In genomic region chr4:158610790-158611189, GRCh38 we compare ENCODE assay signal across 11 cellular contexts.
A peak's percentile ranks its signal among the peaks of the same experiment; 100 is the strongest.
DNase-seq lines count a peak whose midpoint lies in the region; ATAC-seq and TF ChIP-seq lines count a peak whose summit lies in the region.
"Had no signal": no experiment of that assay in that cellular context is flagged by ENCODE, and none has a peak within 500 bp of the region (broad histone marks: within the 10 kb centered on the region; RNA-seq: fewer than 3 reads in every experiment).

No MANE protein-coding gene starts in this region.

- no peak for TF ChIP-seq CTCF in heart right ventricle (IDR thresholded peaks at IDR 0.05)

- intact Hi-C loops in left colon (cut with DNase I, micrococcal nuclease) (no loop called here), heart right ventricle (cut with DNase I) (loop anchor here in 2 of 10 donors (5.0 to 10.0 kb wide), 3 partner anchors 106 to 1588 kb away; no protein-coding TSS in a partner anchor), posterior cingulate gyrus (cut with DNase I) (no loop called here)

- peaks cover 0 to 14% (median 0%) of the 10 kb centered on the region in 9 donors for H3K4me1 ChIP-seq in heart right ventricle

- H3K9me3 ChIP-seq in heart right ventricle: peaks cover 0 to 15% (median 0%) of the 10 kb centered on the region in 11 donors

- H3K27ac ChIP-seq in heart right ventricle: peak overlapping the region in 1 of 10 donors; percentile 18

- no peak overlapping the region for H3K4me3 ChIP-seq in heart right ventricle

- peak; percentile 95 for ATAC-seq in GM18907 (IDR thresholded peaks at IDR 0.05; ENCODE audit: unreplicated experiment)
- ATAC-seq in HG02588 (IDR thresholded peaks at IDR 0.05; ENCODE audit: unreplicated experiment): peak; percentile 81
- peak; percentile 97 for ATAC-seq in HG03565 (IDR thresholded peaks at IDR 0.05; ENCODE audit: unreplicated experiment)
- ATAC-seq in left colon: peak; percentile 89
- no peak for ATAC-seq in heart right ventricle
- ATAC-seq: natural killer cell had no signal

- no peak for DNase-seq in left colon
- no peak for DNase-seq in GF-D8 (lab: John Stamatoyannopoulos, UW)
- DNase-seq in heart right ventricle: no peak
- no peak for DNase-seq in activated CD8-positive, alpha-beta memory T cell treated with anti-CD3 and anti-CD28 coated beads for 24 hours
- no peak for DNase-seq in posterior cingulate gyrus
- DNase-seq: activated gamma-delta T cell, KG1, natural killer cell had no signal

- H3K27me3 ChIP-seq in heart right ventricle: no peaks in the 10 kb centered on the region

- H3K36me3 ChIP-seq in heart right ventricle: no peaks in the 10 kb centered on the region

- WGBS in heart right ventricle, 2 donors: 50 to 55% methylated on average over 1 of the region's 1 CpG

Comparison
In these comparisons a context has a peak if more than half of its experiments do, and no peak if none do; other contexts are left out.
1. ATAC-seq: peak in GM18907 (single experiment), HG02588 (single experiment), HG03565 (single experiment) and left colon (single experiment); none in heart right ventricle (0 of 8).